ENCODE assay signal across 21 cellular contexts in the genomic region with DNA sequence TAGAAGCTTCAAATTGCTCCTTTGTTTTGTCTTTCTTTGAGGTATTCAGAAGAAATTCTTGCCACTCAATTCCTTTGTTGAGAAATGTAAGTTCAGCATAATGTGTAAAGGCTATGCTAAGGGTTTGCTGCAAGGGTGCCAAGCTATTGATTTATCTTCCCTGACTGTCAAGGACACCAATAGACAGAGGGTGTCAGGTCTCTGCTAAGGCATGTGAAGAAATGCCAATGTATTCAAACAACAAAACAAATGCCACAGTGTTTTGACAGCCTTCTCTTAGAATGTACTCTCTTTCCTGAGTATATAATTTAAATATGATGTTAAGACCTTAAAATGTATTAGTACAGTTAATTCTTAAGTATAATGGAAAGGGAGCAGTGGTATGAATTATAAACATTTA.
A peak's percentile ranks its signal among the peaks of the same experiment; 100 is the strongest.
DNase-seq lines count a peak whose midpoint lies in the region; ATAC-seq and TF ChIP-seq lines count a peak whose summit lies in the region.
"Had no signal": no experiment of that assay in that cellular context is flagged by ENCODE, and none has a peak within 500 bp of the region (broad histone marks: within the 10 kb centered on the region; RNA-seq: fewer than 3 reads in every experiment).

No MANE protein-coding gene starts in this region.

- peaks cover 5% of the 10 kb centered on the region for H3K27me3 Mint-ChIP-seq in GM23338 (ENCODE audit: insufficient read depth, low read depth, poor library complexity)
- H3K27me3 Mint-ChIP-seq in WTC11 (ENCODE audit: low read depth): no peaks in the 10 kb centered on the region
- H3K27me3 Mint-ChIP-seq: CD8-positive, alpha-beta memory T cell had no signal

- DNase-seq in GM23338 (ENCODE audit: low spot score) (peak; percentile 36), WTC11 (ENCODE audit: low spot score) (no peak), left lobe of liver (ENCODE audit: low spot score) (no peak), NCI-H187 treated with DMSO at 0.1 percent for 48 hours (lab: John Stamatoyannopoulos, UW) (no peak), GM19238 (ENCODE audit: insufficient read length, low spot score) (no peak)
- DNase-seq: 8988T; ACHN; AML-193; BE2C; Calu3; CD4-positive, alpha-beta T cell; CD8-positive, alpha-beta memory T cell; DMS53; DND-41; GOT3; HFFc6 had no signal

- H3K4me2 ChIP-seq in GM23338: peak overlapping the region; percentile 19; the same call in 1 of the 2 replicates
- H3K4me2 ChIP-seq: A549; BLaER1 treated with 17β-estradiol and CSF1 and Interleukin-3, amounts not matched to agents 10 nM and 100 nM had no signal

- CTCF ChIA-PET in WTC11 (lab: Charles Lee): no interaction called here

- H3K4me3 ChIP-seq in GM23338: no peak overlapping the region
- H3K4me3 ChIP-seq: A549; BLaER1 treated with 17β-estradiol and CSF1 and Interleukin-3, amounts not matched to agents 10 nM and 100 nM; HAP-1 had no signal

- TF ChIP-seq CTCF in GM23338 (conservative IDR thresholded peaks at IDR 0.05; ENCODE audit: low read depth in 2 of 2): no peak
- no peak for TF ChIP-seq CTCF in WTC11 (IDR thresholded peaks at IDR 0.05)

- POLR2A ChIA-PET in WTC11 (lab: Charles Lee): no interaction called here

- H3K4me3 Mint-ChIP-seq in GM23338: no peak overlapping the region
- H3K4me3 Mint-ChIP-seq in WTC11: no peak overlapping the region
- H3K4me3 Mint-ChIP-seq: CD14-positive monocyte; CD4-positive, alpha-beta T cell; CD8-positive, alpha-beta memory T cell; HFFc6 had no signal

- no peaks in the 10 kb centered on the region for H3K9me2 ChIP-seq in GM23338 (ENCODE audit: insufficient read depth)

- H3K79me2 ChIP-seq in GM23338 (replicated peaks; ENCODE audit: insufficient read depth): no peaks in the 10 kb centered on the region

- H3K27me3 ChIP-seq in GM23338 (ENCODE audit: insufficient read depth): no peaks in the 10 kb centered on the region
- H3K27me3 ChIP-seq: BE2C; BLaER1 treated with 17β-estradiol and CSF1 and Interleukin-3, amounts not matched to agents 10 nM and 100 nM had no signal

- no peak overlapping the region for H3K27ac Mint-ChIP-seq in GM23338
- no peak overlapping the region for H3K27ac Mint-ChIP-seq in WTC11
- H3K27ac Mint-ChIP-seq: CD4-positive, alpha-beta T cell; CD8-positive, alpha-beta memory T cell; HFFc6 had no signal

- H3K4me1 ChIP-seq in GM23338 (ENCODE audit: insufficient read depth): peaks cover 20% of the 10 kb centered on the region
- H3K4me1 ChIP-seq: A549, HAP-1 had no signal

- H3K27ac ChIP-seq in GM23338 (ENCODE audit: low read depth): no peak overlapping the region
- H3K27ac ChIP-seq: A549; BLaER1 treated with 17β-estradiol and CSF1 and Interleukin-3, amounts not matched to agents 10 nM and 100 nM had no signal

- H4K20me1 ChIP-seq in GM23338 (replicated peaks; ENCODE audit: insufficient read depth): no peaks in the 10 kb centered on the region
- H4K20me1 ChIP-seq: BLaER1 treated with 17β-estradiol and CSF1 and Interleukin-3, amounts not matched to agents 10 nM and 100 nM had no signal

- ATAC-seq in GM23338 (peak; percentile 70), WTC11 (peak; percentile 69), left lobe of liver (peak; percentile 66), GM21576 (IDR thresholded peaks at IDR 0.05; ENCODE audit: unreplicated experiment) (no peak)
- ATAC-seq: A549 had no signal

- H3K9me3 Mint-ChIP-seq in GM23338 (no peaks in the 10 kb centered on the region), WTC11 (no peaks in the 10 kb centered on the region)
- H3K9me3 Mint-ChIP-seq: CD4-positive, alpha-beta T cell; CD8-positive, alpha-beta memory T cell; HFFc6 had no signal

- no peaks in the 10 kb centered on the region for H3K36me3 Mint-ChIP-seq in GM23338 (ENCODE audit: low read depth)
- H3K36me3 Mint-ChIP-seq in WTC11: no peaks in the 10 kb centered on the region
- H3K36me3 Mint-ChIP-seq: CD14-positive monocyte; CD8-positive, alpha-beta memory T cell had no signal

- H3F3A ChIP-seq in GM23338 (replicated peaks; ENCODE audit: low read depth): no peaks in the 10 kb centered on the region

- H3K4me1 Mint-ChIP-seq in GM23338 (peaks cover 13% of the 10 kb centered on the region), WTC11 (peaks cover 21% of the 10 kb centered on the region)
- H3K4me1 Mint-ChIP-seq: CD8-positive, alpha-beta memory T cell had no signal

- no peak overlapping the region for H2AFZ ChIP-seq in GM23338

- no peaks in the 10 kb centered on the region for H3K36me3 ChIP-seq in GM23338 (ENCODE audit: insufficient read depth)
- H3K36me3 ChIP-seq: BE2C; BLaER1 treated with 17β-estradiol and CSF1 and Interleukin-3, amounts not matched to agents 10 nM and 100 nM; HAP-1 had no signal

TF ChIP-seq in GM23338, 12 proteins besides CTCF, POLR2A, EP300 and RAD21 (continues in another document):
- TF ChIP-seq CREB1 (CRISPR knock-in tag; IDR thresholded peaks at IDR 0.05; ENCODE audit: low read depth): no peak

TF ChIP-seq in WTC11, 78 proteins besides CTCF, POLR2A, EP300 and RAD21:
- TF ChIP-seq STAT6 (CRISPR knock-in tag; conservative IDR thresholded peaks at IDR 0.05; ENCODE audit: low read depth): no peak
- TF ChIP-seq, protein P1, sequence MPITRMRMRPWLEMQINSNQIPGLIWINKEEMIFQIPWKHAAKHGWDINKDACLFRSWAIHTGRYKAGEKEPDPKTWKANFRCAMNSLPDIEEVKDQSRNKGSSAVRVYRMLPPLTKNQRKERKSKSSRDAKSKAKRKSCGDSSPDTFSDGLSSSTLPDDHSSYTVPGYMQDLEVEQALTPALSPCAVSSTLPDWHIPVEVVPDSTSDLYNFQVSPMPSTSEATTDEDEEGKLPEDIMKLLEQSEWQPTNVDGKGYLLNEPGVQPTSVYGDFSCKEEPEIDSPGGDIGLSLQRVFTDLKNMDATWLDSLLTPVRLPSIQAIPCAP (CRISPR knock-in tag; IDR thresholded peaks at IDR 0.05): no peak
- TF ChIP-seq ATF2 (CRISPR knock-in tag; IDR thresholded peaks at IDR 0.05; ENCODE audit: borderline replicate concordance, low read depth): no peak
- TF ChIP-seq ZSCAN18 (CRISPR knock-in tag; IDR thresholded peaks at IDR 0.05): no peak
- TF ChIP-seq, protein P2, sequence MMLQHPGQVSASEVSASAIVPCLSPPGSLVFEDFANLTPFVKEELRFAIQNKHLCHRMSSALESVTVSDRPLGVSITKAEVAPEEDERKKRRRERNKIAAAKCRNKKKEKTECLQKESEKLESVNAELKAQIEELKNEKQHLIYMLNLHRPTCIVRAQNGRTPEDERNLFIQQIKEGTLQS (CRISPR knock-in tag; conservative IDR thresholded peaks at IDR 0.05): no peak
- TF ChIP-seq ETV6 (CRISPR knock-in tag; IDR thresholded peaks at IDR 0.05): no peak
- no peak for TF ChIP-seq TEAD4 (CRISPR knock-in tag; IDR thresholded peaks at IDR 0.05)
- TF ChIP-seq FOXK1 (CRISPR knock-in tag; IDR thresholded peaks at IDR 0.05): no peak
- TF ChIP-seq ZBTB21 (CRISPR knock-in tag; IDR thresholded peaks at IDR 0.05; ENCODE audit: borderline replicate concordance): no peak
- TF ChIP-seq ZNF396 (CRISPR knock-in tag; IDR thresholded peaks at IDR 0.05; ENCODE audit: borderline replicate concordance): no peak
